Comparison of ENCODE assay signal across 7 cellular contexts in the genomic region with DNA sequence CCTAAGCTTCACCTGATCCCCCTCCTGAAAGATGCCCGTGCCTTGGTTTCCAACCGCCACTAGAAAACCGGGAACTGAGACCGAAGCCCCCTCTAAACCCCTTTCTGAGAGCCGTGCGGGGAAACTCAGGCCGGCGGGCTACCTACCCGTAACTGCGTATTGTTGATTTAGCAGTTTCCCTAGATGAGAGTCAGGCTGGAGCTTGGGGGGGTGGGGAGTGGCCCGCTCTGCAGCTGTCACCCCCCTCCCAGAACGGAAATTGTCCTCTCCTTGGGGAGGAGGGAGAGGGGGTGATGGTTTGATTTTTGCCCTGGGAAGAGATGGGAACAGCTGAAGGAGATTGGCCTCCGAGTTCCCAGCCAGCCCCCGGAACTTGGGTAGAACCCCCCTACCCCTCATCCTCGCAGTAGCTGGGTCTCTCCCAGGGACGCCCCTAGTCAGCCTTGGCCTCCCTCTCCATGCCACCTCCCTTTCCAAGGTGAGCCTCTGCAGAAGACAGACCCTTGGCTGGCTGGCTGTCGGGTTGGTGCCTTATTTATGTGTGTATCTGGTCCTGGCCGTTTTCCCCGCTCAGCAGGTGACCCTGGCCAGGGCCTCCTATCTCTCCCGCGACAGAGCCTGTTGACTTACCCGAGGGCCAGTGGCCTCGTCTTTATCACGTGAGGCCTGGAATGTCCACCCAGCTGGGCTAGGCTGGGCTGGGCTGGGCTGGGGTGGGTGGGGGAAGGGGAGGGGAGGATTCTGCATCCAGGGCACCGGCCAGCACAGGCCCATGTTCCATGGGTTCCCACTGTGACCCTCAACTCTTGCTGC. TPM values are rescaled to one million over a fixed set of nuclear protein-coding genes. Genes with fewer than 3 reads are reported as not detected.
DNase-seq lines count a peak whose midpoint lies in the region; ATAC-seq and TF ChIP-seq lines count a peak whose summit lies in the region.

No MANE protein-coding gene starts in this region.

- 13% methylated on average over 25 of the region's 25 CpGs for WGBS in right cardiac atrium

- H3K27me3 ChIP-seq in HL-60 (ENCODE audit: insufficient read depth, poor library complexity, severe bottlenecking) (no peaks in the 10 kb centered on the region), right cardiac atrium (ENCODE audit: control insufficient read depth, insufficient read depth) (no peaks in the 10 kb centered on the region)

- H3K27me3 Mint-ChIP-seq in activated naive CD8-positive, alpha-beta T cell treated with anti-CD3 and anti-CD28 coated beads, Interleukin-2, amount 10 ng/mL, durations not matched to agents 7 days and 5 days = peaks cover 69% of the 10 kb centered on the region

- intact Hi-C loops in right cardiac atrium (cut with DNase I) = loop anchor here in 1 of 4 donors (2.0 kb wide), 1 partner anchor 14 kb away; no protein-coding TSS in a partner anchor

- peaks cover 26% of the 10 kb centered on the region for H3K4me1 ChIP-seq in right cardiac atrium (ENCODE audit: control insufficient read depth, insufficient read depth, low read length)

- POLR2A ChIA-PET in activated naive CD8-positive, alpha-beta T cell treated with anti-CD3 and anti-CD28 coated beads, Interleukin-2, amount 10 ng/mL, durations not matched to agents 7 days and 5 days (lab: Charles Lee) = interaction anchor here (1.3 kb wide), 1 partner anchor 16 kb away, joined by 4 read pairs; no protein-coding TSS in a partner anchor

- H3K36me3 Mint-ChIP-seq in activated naive CD8-positive, alpha-beta T cell treated with anti-CD3 and anti-CD28 coated beads, Interleukin-2, amount 10 ng/mL, durations not matched to agents 7 days and 5 days = no peaks in the 10 kb centered on the region

- peaks cover 37% of the 10 kb centered on the region for H3K4me1 Mint-ChIP-seq in activated naive CD8-positive, alpha-beta T cell treated with anti-CD3 and anti-CD28 coated beads, Interleukin-2, amount 10 ng/mL, durations not matched to agents 7 days and 5 days

- no peaks in the 10 kb centered on the region for H3K9me3 ChIP-seq in right cardiac atrium (ENCODE audit: control insufficient read depth, low read length)

- no peak overlapping the region for H3K27ac Mint-ChIP-seq in activated naive CD8-positive, alpha-beta T cell treated with anti-CD3 and anti-CD28 coated beads, Interleukin-2, amount 10 ng/mL, durations not matched to agents 7 days and 5 days

- ATAC-seq in activated naive CD8-positive, alpha-beta T cell treated with anti-CD3 and anti-CD28 coated beads, Interleukin-2, amount 10 ng/mL, durations not matched to agents 7 days and 5 days (ENCODE audit: low read depth) = no peak
- peak; percentile 9 to 30 for ATAC-seq in right cardiac atrium

- no peaks in the 10 kb centered on the region for H3K9me3 Mint-ChIP-seq in activated naive CD8-positive, alpha-beta T cell treated with anti-CD3 and anti-CD28 coated beads, Interleukin-2, amount 10 ng/mL, durations not matched to agents 7 days and 5 days

- H3K4me3 ChIP-seq in HL-60 (replicated peaks; ENCODE audit: insufficient read depth, low read length) (peak overlapping the region; percentile 63), right cardiac atrium (ENCODE audit: low read length) (peak overlapping the region; percentile 90)

- DNase-seq in HL-60 (ENCODE audit: low read depth in 1 of 2, low spot score in 1 of 2) (no peak), right cardiac atrium (peak; percentile 47 to 86 (median 82)), putamen (ENCODE audit: low spot score) (peak; percentile 85), NCI-H1105 treated with DMSO at 0.1 percent for 48 hours (lab: John Stamatoyannopoulos, UW) (no peak), NCI-H2081 treated with DMSO at 0.1 percent for 48 hours (lab: John Stamatoyannopoulos, UW) (no peak)
- no peak for DNase-seq in activated naive CD8-positive, alpha-beta T cell treated with anti-CD3 and anti-CD28 coated beads, Interleukin-2, amount 10 ng/mL, durations not matched to agents 7 days and 5 days
- DNase-seq in activated CD4-positive, alpha-beta T cell treated with anti-CD3 and anti-CD28 coated beads for 48 hours = no peak

- no peak for TF ChIP-seq CTCF in HL-60 (IDR thresholded peaks at IDR 0.05; ENCODE audit: insufficient read depth, low read length)

- peak overlapping the region; percentile 92 for H3K27ac ChIP-seq in HL-60 (replicated peaks)
- peak overlapping the region; percentile 94 for H3K27ac ChIP-seq in right cardiac atrium (ENCODE audit: low read length)

- H3K4me3 Mint-ChIP-seq in activated naive CD8-positive, alpha-beta T cell treated with anti-CD3 and anti-CD28 coated beads, Interleukin-2, amount 10 ng/mL, durations not matched to agents 7 days and 5 days = peak overlapping the region; percentile 10

RNA-seq across cellular contexts. Expression of a gene that starts 2.7 kb away (rescaled TPM):
- 1 to 10 TPM; 3.5 to 4.6 TPM for total RNA-seq in activated naive CD8-positive, alpha-beta T cell treated with anti-CD3 and anti-CD28 coated beads, Interleukin-2, amount 10 ng/mL, durations not matched to agents 7 days and 5 days
- 10 to 100 TPM; 33.9 to 70.5 (median 55.9) TPM for total RNA-seq in right cardiac atrium
- 47.5 TPM for polyA plus RNA-seq in right cardiac atrium

Comparison
In these comparisons a context has a peak if more than half of its experiments do, and no peak if none do; other contexts are left out.
1. DNase-seq: peak in right cardiac atrium (3 of 3) and putamen (single experiment); none in HL-60 (0 of 2), activated naive CD8-positive, alpha-beta T cell treated with anti-CD3 and anti-CD28 coated beads, Interleukin-2, amount 10 ng/mL, durations not matched to agents 7 days and 5 days (single experiment), activated CD4-positive, alpha-beta T cell treated with anti-CD3 and anti-CD28 coated beads for 48 hours (single experiment), NCI-H1105 treated with DMSO at 0.1 percent for 48 hours (single experiment) and NCI-H2081 treated with DMSO at 0.1 percent for 48 hours (single experiment).
2. RNA of a gene that starts 2.7 kb away (total RNA-seq): 33.9 to 70.5 TPM in right cardiac atrium; 3.5 to 4.6 TPM in activated naive CD8-positive, alpha-beta T cell treated with anti-CD3 and anti-CD28 coated beads, Interleukin-2, amount 10 ng/mL, durations not matched to agents 7 days and 5 days; every median in the first group is over 4 times any median in the second.